ENCODE assay signal across 23 cellular contexts in genomic region chr18:11820697-11821096, GRCh38. TPM values are rescaled to one million over a fixed set of nuclear protein-coding genes. Genes with fewer than 3 reads are reported as not detected.
DNase-seq lines count a peak whose midpoint lies in the region; ATAC-seq, FAIRE-seq and TF ChIP-seq lines count a peak whose summit lies in the region.
"Had no signal": no experiment of that assay in that cellular context is flagged by ENCODE, and none has a peak within 500 bp of the region (broad histone marks: within the 10 kb centered on the region; RNA-seq: fewer than 3 reads in every experiment).

No MANE protein-coding gene starts in this region.

- H2BK5ac ChIP-seq in H1 (ENCODE audit: low read depth, low read length): no peak overlapping the region

- no peaks in the 10 kb centered on the region for H3K79me1 ChIP-seq in H1 (ENCODE audit: low read depth, low read length)

- TF ChIP-seq EP300 in H1 (IDR thresholded peaks at IDR 0.05; ENCODE audit: borderline replicate concordance in 1 of 2, low read depth in 2 of 2, low read length in 2 of 2): no peak

- H3K4me3 Mint-ChIP-seq in Caco-2 (ENCODE audit: unreplicated experiment): no peak overlapping the region
- H3K4me3 Mint-ChIP-seq: B cell; CD4-positive, CD25-positive, alpha-beta regulatory T cell; CD8-positive, alpha-beta T cell; GM23338; HFFc6 had no signal

- no peaks in the 10 kb centered on the region for H3K9me3 Mint-ChIP-seq in Caco-2 (ENCODE audit: unreplicated experiment)
- H3K9me3 Mint-ChIP-seq: GM23338, HFFc6 had no signal

- CTCF ChIA-PET in Caco-2 (lab: Charles Lee): no interaction called here
- CTCF ChIA-PET in H1 (lab: Charles Lee; ENCODE audit: partially characterized antibody): interaction anchor here (1.2 to 1.4 kb wide), 4 partner anchors 59 to 219 kb away, joined by 3 to 6 read pairs (median 4); no protein-coding TSS in a partner anchor

- H3K36me3 ChIP-seq in Caco-2 (ENCODE audit: control insufficient read depth, insufficient read depth, low read length) (no peaks in the 10 kb centered on the region), H1 (ENCODE audit: control insufficient read depth in 2 of 4, insufficient read depth in 4 of 4, low read length in 3 of 4) (no peaks in the 10 kb centered on the region), keratinocyte (ENCODE audit: control insufficient read depth in 2 of 2, extremely low read depth in 1 of 2, insufficient read depth in 2 of 2, low read length in 2 of 2) (no peaks in the 10 kb centered on the region)
- H3K36me3 ChIP-seq: BLaER1, HAP-1 had no signal

- H3K9ac ChIP-seq in H1 (replicated peaks in 1 of 4; ENCODE audit: extremely low read depth in 1 of 4, low read depth in 3 of 4, low read length in 3 of 4) (no peak overlapping the region), keratinocyte (ENCODE audit: control insufficient read depth, extremely low read depth, insufficient read depth, low read length) (no peak overlapping the region)
- H3K9ac ChIP-seq: BLaER1 had no signal

- intact Hi-C loops in Caco-2 (cut with micrococcal nuclease; ENCODE audit: unreplicated experiment): no loop called here

- no peak overlapping the region for H3K4ac ChIP-seq in H1 (replicated peaks; ENCODE audit: insufficient read length, low read depth, low read length)

- TF ChIP-seq CTCF in Caco-2 (IDR thresholded peaks at IDR 0.05; ENCODE audit: insufficient read depth in 1 of 2, low read depth in 1 of 2, low read length in 1 of 2, severe bottlenecking in 1 of 2, unreplicated experiment in 1 of 2) (no peak), H1 (IDR thresholded peaks at IDR 0.05; ENCODE audit: control extremely low read depth in 1 of 3, insufficient read depth in 1 of 3, low read depth in 1 of 3, low read length in 3 of 3) (no peak), keratinocyte (optimal IDR thresholded peaks at IDR 0.05 in 1 of 3, IDR thresholded peaks at IDR 0.05 in 1 of 3, conservative IDR thresholded peaks at IDR 0.05 in 1 of 3; ENCODE audit: extremely low read depth in 1 of 3, insufficient read depth in 2 of 3, low read length in 3 of 3) (no peak)

- H2BK20ac ChIP-seq in H1 (ENCODE audit: low read length): no peak overlapping the region

- peak overlapping the region; percentile 76 for H3K27ac Mint-ChIP-seq in Caco-2 (ENCODE audit: unreplicated experiment)
- H3K27ac Mint-ChIP-seq: B cell; CD4-positive, CD25-positive, alpha-beta regulatory T cell; CD8-positive, alpha-beta T cell; HFFc6 had no signal

- no TSS peak for BruUV-seq in Caco-2 (replicated peaks; lab: Mats Ljungman, UMichigan)

- no peak for TF ChIP-seq RAD21 in H1 (IDR thresholded peaks at IDR 0.05 in 1 of 2, conservative IDR thresholded peaks at IDR 0.05 in 1 of 2; ENCODE audit: low read depth in 2 of 2, low read length in 2 of 2)

- H2BK15ac ChIP-seq in H1 (ENCODE audit: low read length): no peak overlapping the region

- H3K27ac ChIP-seq in H1 (ENCODE audit: low read depth, low read length) (no peak overlapping the region), keratinocyte (ENCODE audit: control insufficient read depth, insufficient read depth, low read length) (no peak overlapping the region)
- H3K27ac ChIP-seq: 22Rv1, BLaER1, C4-2B had no signal

- H3K18ac ChIP-seq in H1 (ENCODE audit: extremely low read depth, low read length): no peak overlapping the region

- H3K27me3 Mint-ChIP-seq in Caco-2 (ENCODE audit: insufficient read depth, unreplicated experiment): no peaks in the 10 kb centered on the region
- H3K27me3 Mint-ChIP-seq: CD4-positive, CD25-positive, alpha-beta regulatory T cell had no signal

- H3K14ac ChIP-seq in H1 (ENCODE audit: insufficient read length): no peak overlapping the region

- no peaks in the 10 kb centered on the region for H3K27me3 ChIP-seq in Caco-2 (replicated peaks; ENCODE audit: control insufficient read depth, insufficient read depth, low read length)
- no peaks in the 10 kb centered on the region for H3K27me3 ChIP-seq in H1 (replicated peaks in 1 of 4; ENCODE audit: control insufficient read depth in 3 of 4, extremely low read depth in 1 of 4, insufficient read depth in 3 of 4, low read length in 3 of 4)
- no peaks in the 10 kb centered on the region for H3K27me3 ChIP-seq in keratinocyte (ENCODE audit: control insufficient read depth, extremely low read depth, insufficient read depth, low read length)
- H3K27me3 ChIP-seq: BLaER1 had no signal

- H3K9me3 ChIP-seq in Caco-2: no peaks in the 10 kb centered on the region
- no peaks in the 10 kb centered on the region for H3K9me3 ChIP-seq in H1 (ENCODE audit: insufficient read depth in 2 of 2, low read depth in 1 of 2, low read length in 1 of 2)
- no peaks in the 10 kb centered on the region for H3K9me3 ChIP-seq in keratinocyte (ENCODE audit: control insufficient read depth, low read depth, low read length)
- H3K9me3 ChIP-seq: BLaER1, HAP-1 had no signal

- no peak overlapping the region for H3K56ac ChIP-seq in H1 (replicated peaks; ENCODE audit: insufficient read length, low read depth, low read length)

- H3K79me2 ChIP-seq in H1 (ENCODE audit: control insufficient read depth in 1 of 2, insufficient read depth in 2 of 2, low read length in 2 of 2) (no peaks in the 10 kb centered on the region), keratinocyte (ENCODE audit: control insufficient read depth, insufficient read depth, low read length) (no peaks in the 10 kb centered on the region)

- dilution Hi-C loops in keratinocyte (cut with MboI; ENCODE audit: extremely low pct_ligation_motif_present, low sequenced_read_pairs): no loop called here

- POLR2A ChIA-PET in Caco-2 (lab: Charles Lee) (no interaction called here), H1 (lab: Charles Lee; ENCODE audit: partially characterized antibody) (no interaction called here)

- H3K23me2 ChIP-seq in H1 (ENCODE audit: low read depth, low read length): no peaks in the 10 kb centered on the region

- DNase-seq in Caco-2: no peak
- DNase-seq in H1 (ENCODE audit: low read depth in 1 of 2, low spot score in 2 of 2): no peak
- no peak for DNase-seq in keratinocyte (ENCODE audit: low read depth, low spot score)
- DNase-seq in activated CD4-positive, alpha-beta T cell treated with anti-CD3 and anti-CD28 coated beads, Interleukin-2, amount 50 U/mL, for 4 hours: no peak
- DNase-seq in NCI-H748 treated with DMSO at 0.1 percent for 48 hours (lab: John Stamatoyannopoulos, UW): no peak
- DNase-seq: CD4-positive, CD25-positive, alpha-beta regulatory T cell; CD8-positive, alpha-beta T cell; DMS 273 treated with DMSO at 0.1 percent for 48 hours; DMS79; EL; GDM1; HFFc6 had no signal

- no peak overlapping the region for H3K4me2 ChIP-seq in H1 (ENCODE audit: insufficient read depth in 1 of 2, low read depth in 2 of 2, low read length in 2 of 2)
- no peak overlapping the region for H3K4me2 ChIP-seq in keratinocyte (ENCODE audit: control insufficient read depth, extremely low read depth, insufficient read depth, low read depth, low read length)
- H3K4me2 ChIP-seq: BLaER1, GM23338 had no signal

- H2BK12ac ChIP-seq in H1 (ENCODE audit: low read depth, low read length): no peak overlapping the region

- H4K91ac ChIP-seq in H1 (replicated peaks; ENCODE audit: insufficient read length, low read length): no peak overlapping the region

- no peak overlapping the region for H3K4me3 ChIP-seq in Caco-2 (ENCODE audit: low read depth, low read length)
- H3K4me3 ChIP-seq in H1 (ENCODE audit: extremely low read depth in 1 of 4, insufficient read depth in 2 of 4, low read depth in 3 of 4, low read length in 4 of 4): no peak overlapping the region
- H3K4me3 ChIP-seq in keratinocyte (ENCODE audit: control insufficient read depth in 2 of 3, extremely low read depth in 1 of 3, insufficient read depth in 2 of 3, low read depth in 1 of 3, low read length in 3 of 3): no peak overlapping the region
- H3K4me3 ChIP-seq: BLaER1, GM12878, GM23338, HAP-1 had no signal

- H2AFZ ChIP-seq in H1 (ENCODE audit: low read length): no peak overlapping the region
- no peak overlapping the region for H2AFZ ChIP-seq in keratinocyte (ENCODE audit: control insufficient read depth, low read length)
- H2AFZ ChIP-seq: GM23338 had no signal

- H3K9me1 ChIP-seq in keratinocyte (ENCODE audit: control insufficient read depth, extremely low read depth, insufficient read depth, low read length): no peaks in the 10 kb centered on the region

- FAIRE-seq in H1 (lab: Jason Lieb, UNC) (peak; percentile 69), keratinocyte (lab: Jason Lieb, UNC) (peak; percentile 32)
- FAIRE-seq: D721Med, GM12878, GM19239, H54 had no signal

- no peak overlapping the region for H3K23ac ChIP-seq in H1 (ENCODE audit: insufficient read length)

- H4K8ac ChIP-seq in H1 (ENCODE audit: extremely low read depth, insufficient read depth, low read length): no peak overlapping the region

- no peak overlapping the region for H4K5ac ChIP-seq in H1 (ENCODE audit: insufficient read length, low read depth, low read length)

- H3K4me1 Mint-ChIP-seq in Caco-2 (ENCODE audit: low read depth, unreplicated experiment): peaks cover 24% of the 10 kb centered on the region
- H3K4me1 Mint-ChIP-seq: B cell; CD4-positive, CD25-positive, alpha-beta regulatory T cell had no signal

- H3K4me1 ChIP-seq in Caco-2 (peaks cover 31% of the 10 kb centered on the region), H1 (replicated peaks in 1 of 4; ENCODE audit: control insufficient read depth in 3 of 4, insufficient read depth in 4 of 4, low read length in 3 of 4) (peaks cover 0 to 3% (median 1%) of the 10 kb centered on the region in 4 experiments; a peak in 3 of 7 replicates), keratinocyte (ENCODE audit: control insufficient read depth, extremely low read depth, insufficient read depth, low read length) (no peaks in the 10 kb centered on the region)
- H3K4me1 ChIP-seq: BLaER1, HAP-1 had no signal

- H2BK120ac ChIP-seq in H1 (replicated peaks; ENCODE audit: low read depth, low read length): no peak overlapping the region

- H2AK5ac ChIP-seq in H1 (ENCODE audit: low read depth, low read length): no peak overlapping the region

- H3K36me3 Mint-ChIP-seq in Caco-2 (ENCODE audit: insufficient read depth, unreplicated experiment): no peaks in the 10 kb centered on the region
- H3K36me3 Mint-ChIP-seq: CD4-positive, CD25-positive, alpha-beta regulatory T cell; CD8-positive, alpha-beta T cell had no signal

- ATAC-seq in GM21576 (IDR thresholded peaks at IDR 0.05; ENCODE audit: unreplicated experiment): no peak
- ATAC-seq: CD8-positive, alpha-beta T cell; GM12878 had no signal

- 73% methylated on average over 2 of the region's 2 CpGs; no CpG with 5 or more reads in 1 of the 2 experiments for WGBS in H1 (ENCODE audit: extremely low coverage in 1 of 2, insufficient coverage in 1 of 2, insufficient read length in 1 of 2, insufficient replicate concordance in 2 of 2, low coverage in 1 of 2, low lambda C conversion rate in 2 of 2, missing lambda C conversion rate in 1 of 2), 2 experiments

- no peak for TF ChIP-seq POLR2A in H1 (IDR thresholded peaks at IDR 0.05; ENCODE audit: control extremely low read depth in 1 of 2, low read depth in 2 of 2, low read length in 2 of 2)

- H4K20me1 ChIP-seq in H1 (replicated peaks in 1 of 2; ENCODE audit: control insufficient read depth in 1 of 2, insufficient read depth in 2 of 2, low read length in 2 of 2): no peaks in the 10 kb centered on the region
- H4K20me1 ChIP-seq in keratinocyte (ENCODE audit: control insufficient read depth, extremely low read depth, insufficient read depth, low read length): no peaks in the 10 kb centered on the region
- H4K20me1 ChIP-seq: BLaER1 had no signal

RNA-seq across cellular contexts. Expression of gene CHMP1B, which starts 30.5 kb away (rescaled TPM):
- 45.2 and 56.5 TPM in 2 replicates for total RNA-seq in Caco-2 (2022)
- 42.8 and 43.2 TPM in 2 replicates for total RNA-seq in H1 (2021; fragmentation: NEBNext Ultra II Directional; extraction: Animal tissue kit (Norgen Biotek cat#: 25700))
- 30.5 and 32.3 TPM in 2 replicates for polyA plus RNA-seq in H1 (2011; rRNA removed)
- polyA plus RNA-seq in H1 (2011; cell fraction: cytosol; rRNA removed): 47.4 TPM
- polyA plus RNA-seq in H1 (2011; cell fraction: nucleus; rRNA removed): 20.3 TPM
- 31.2 to 43.4 TPM (median 35.0 TPM) in 4 replicates for polyA plus RNA-seq in H1 (2012, experiment 1 of 2)
- polyA plus RNA-seq in H1 (2012, experiment 2 of 2): 9.4 TPM
- 30.5 TPM for polyA plus RNA-seq in H1 (2013, experiment 1 of 2)
- polyA plus RNA-seq in H1 (2013, experiment 2 of 2): 30.2 TPM
- 20.1 and 22.6 TPM in 2 replicates for polyA minus RNA-seq in H1 (2011; rRNA and poly(A)+ RNA removed)
- polyA minus RNA-seq in H1 (2011; cell fraction: cytosol; rRNA and poly(A)+ RNA removed): 14.7 TPM
- 16.3 TPM for polyA minus RNA-seq in H1 (2011; cell fraction: nucleus; rRNA and poly(A)+ RNA removed)
- 30.7 to 54.7 TPM (median 51.4 TPM) in 3 replicates for polyA plus RNA-seq in keratinocyte
- polyA plus RNA-seq in keratinocyte (2011; ENCODE audit: low read depth): 72.0 TPM
- polyA plus RNA-seq in keratinocyte (2011; cell fraction: cytosol; rRNA removed): 34.0 and 35.9 TPM in 2 replicates
- 91.1 and 111 TPM in 2 replicates for polyA plus RNA-seq in keratinocyte (2011; cell fraction: nucleus; rRNA removed)
- polyA plus RNA-seq in keratinocyte (2012; ENCODE audit: low replicate concordance): 33.8 and 55.2 TPM in 2 replicates
- polyA minus RNA-seq in keratinocyte: 14.3 to 37.4 TPM (median 34.8 TPM) in 3 replicates
- polyA minus RNA-seq in keratinocyte (2011; cell fraction: cytosol; rRNA and poly(A)+ RNA removed): 31.1 TPM
- polyA minus RNA-seq in keratinocyte (2011; cell fraction: nucleus; rRNA and poly(A)+ RNA removed): 36.0 and 53.2 TPM in 2 replicates
